ENCODE assay signal across 24 cellular contexts in the genomic region with DNA sequence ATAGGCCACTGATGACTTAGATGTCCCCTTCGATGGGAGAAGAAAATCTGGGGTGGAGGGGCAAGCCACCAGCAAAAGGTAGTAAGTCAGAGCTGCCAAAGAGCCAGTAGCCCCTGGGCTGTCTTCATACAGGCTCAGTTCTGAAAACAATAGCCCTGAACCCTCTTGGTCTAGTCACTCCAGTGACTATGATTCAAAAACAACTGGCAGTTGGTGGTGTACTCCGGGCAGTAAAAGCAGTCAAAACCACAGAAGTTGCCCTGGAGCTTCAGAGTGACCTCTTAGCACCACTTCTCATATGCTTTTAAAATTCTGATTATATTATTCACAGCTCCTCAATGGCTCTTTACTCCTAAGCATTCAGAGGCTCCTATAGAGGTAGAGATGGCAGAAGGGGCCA.
DNase-seq lines count a peak whose midpoint lies in the region; ATAC-seq and TF ChIP-seq lines count a peak whose summit lies in the region.
"Had no signal": no experiment of that assay in that cellular context is flagged by ENCODE, and none has a peak within 500 bp of the region (broad histone marks: within the 10 kb centered on the region; RNA-seq: fewer than 3 reads in every experiment).

No MANE protein-coding gene starts in this region.

- no peaks in the 10 kb centered on the region for H4K20me1 ChIP-seq in osteoblast (ENCODE audit: insufficient read depth, low read length)

- H3K4me3 Mint-ChIP-seq in chondrocyte (ENCODE audit: unreplicated experiment) (no peak overlapping the region), progenitor cell of endocrine pancreas (ENCODE audit: low read depth) (no peak overlapping the region)
- H3K4me3 Mint-ChIP-seq: activated B cell treated with CpG ODN at 0.5 μM for 24 hours; activated CD4-positive, alpha-beta T cell treated with anti-CD3 and anti-CD28 coated beads, Interleukin-2, amount 10 ng/mL, durations not matched to agents 7 days and 5 days; natural killer cell had no signal

- H3K9me3 ChIP-seq in osteoblast (ENCODE audit: low read depth, low read length) (no peaks in the 10 kb centered on the region), HAP-1 (no peaks in the 10 kb centered on the region)
- H3K9me3 ChIP-seq: colonic mucosa, tibial nerve had no signal

- no peak overlapping the region for H3K4me2 ChIP-seq in osteoblast (ENCODE audit: insufficient read depth, low read length)

- H3K27me3 ChIP-seq in osteoblast (ENCODE audit: insufficient read depth, low read length) = no peaks in the 10 kb centered on the region
- H3K27me3 ChIP-seq in HAP-1 (ENCODE audit: low read depth) = no peaks in the 10 kb centered on the region
- H3K27me3 ChIP-seq: cardiac muscle cell, colonic mucosa, tibial nerve had no signal

- no peak for TF ChIP-seq CTCF in chondrocyte (IDR thresholded peaks at IDR 0.05)
- TF ChIP-seq CTCF in osteoblast (IDR thresholded peaks at IDR 0.05; ENCODE audit: extremely low read depth, low read depth, low read length) = no peak
- TF ChIP-seq CTCF in progenitor cell of endocrine pancreas (IDR thresholded peaks at IDR 0.05; ENCODE audit: unreplicated experiment) = no peak

- H3K36me3 ChIP-seq in osteoblast (ENCODE audit: insufficient read depth, low read length) (no peaks in the 10 kb centered on the region), HAP-1 (replicated peaks) (no peaks in the 10 kb centered on the region)
- H3K36me3 ChIP-seq: cardiac muscle cell, colonic mucosa, tibial nerve had no signal

- in situ Hi-C loops in HAP-1 (cut with MboI; ENCODE audit: low sequenced_read_pairs) = no loop called here

- H3K4me1 ChIP-seq in osteoblast (ENCODE audit: insufficient read depth, low read length) (peaks cover 25% of the 10 kb centered on the region), HAP-1 (no peaks in the 10 kb centered on the region; the same call in none of the 2 replicates)
- H3K4me1 ChIP-seq: colonic mucosa, tibial nerve had no signal

- H3K9me3 Mint-ChIP-seq in chondrocyte (ENCODE audit: low read depth) (peaks cover 8% of the 10 kb centered on the region), progenitor cell of endocrine pancreas (ENCODE audit: low read depth) (peaks cover 12% of the 10 kb centered on the region)
- H3K9me3 Mint-ChIP-seq: activated B cell treated with CpG ODN at 0.5 μM for 24 hours; activated CD4-positive, alpha-beta T cell treated with anti-CD3 and anti-CD28 coated beads, Interleukin-2, amount 10 ng/mL, durations not matched to agents 7 days and 5 days; activated naive CD4-positive, alpha-beta T cell treated with anti-CD3 and anti-CD28 coated beads, Interleukin-2, amount 50 U/mL, for 72 hours; natural killer cell had no signal

- H2AFZ ChIP-seq in osteoblast (ENCODE audit: low read length) = no peak overlapping the region

- ATAC-seq in GM21723 (IDR thresholded peaks at IDR 0.05; ENCODE audit: unreplicated experiment) = no peak
- ATAC-seq: activated naive CD4-positive, alpha-beta T cell treated with anti-CD3 and anti-CD28 coated beads, Interleukin-2, amount 50 U/mL, for 72 hours; natural killer cell had no signal

- H3K27me3 Mint-ChIP-seq in chondrocyte (ENCODE audit: low read depth) (no peaks in the 10 kb centered on the region), progenitor cell of endocrine pancreas (no peaks in the 10 kb centered on the region)
- H3K27me3 Mint-ChIP-seq: activated B cell treated with CpG ODN at 0.5 μM for 24 hours; activated CD4-positive, alpha-beta T cell treated with anti-CD3 and anti-CD28 coated beads, Interleukin-2, amount 10 ng/mL, durations not matched to agents 7 days and 5 days had no signal

- peak overlapping the region; percentile 76 for H3K27ac Mint-ChIP-seq in chondrocyte (ENCODE audit: unreplicated experiment)
- no peak overlapping the region for H3K27ac Mint-ChIP-seq in progenitor cell of endocrine pancreas
- H3K27ac Mint-ChIP-seq: activated B cell treated with CpG ODN at 0.5 μM for 24 hours; activated CD4-positive, alpha-beta T cell treated with anti-CD3 and anti-CD28 coated beads, Interleukin-2, amount 10 ng/mL, durations not matched to agents 7 days and 5 days; activated naive CD4-positive, alpha-beta T cell treated with anti-CD3 and anti-CD28 coated beads, Interleukin-2, amount 50 U/mL, for 72 hours; natural killer cell had no signal

- H3K27ac ChIP-seq in osteoblast (ENCODE audit: low read depth, low read length) = no peak overlapping the region
- H3K27ac ChIP-seq: C4-2B, cardiac muscle cell, colonic mucosa, RWPE1, SK-N-MC, tibial nerve had no signal

- no peaks in the 10 kb centered on the region for H3K79me2 ChIP-seq in osteoblast (ENCODE audit: insufficient read depth, low read length)

- no peaks in the 10 kb centered on the region for H3K36me3 Mint-ChIP-seq in chondrocyte (ENCODE audit: low read depth)
- H3K36me3 Mint-ChIP-seq in progenitor cell of endocrine pancreas (ENCODE audit: insufficient read depth) = no peaks in the 10 kb centered on the region
- H3K36me3 Mint-ChIP-seq: activated naive CD4-positive, alpha-beta T cell treated with anti-CD3 and anti-CD28 coated beads, Interleukin-2, amount 50 U/mL, for 72 hours; natural killer cell had no signal

- H3K4me1 Mint-ChIP-seq in chondrocyte (ENCODE audit: low read depth) (peaks cover 30% of the 10 kb centered on the region), progenitor cell of endocrine pancreas (ENCODE audit: low read depth) (no peaks in the 10 kb centered on the region)
- H3K4me1 Mint-ChIP-seq: natural killer cell had no signal

- peak; percentile 72 for DNase-seq in EH (ENCODE audit: low read depth)
- peak; percentile 23 for DNase-seq in MV-4-11 (lab: John Stamatoyannopoulos, UW)
- DNase-seq in chondrocyte (ENCODE audit: low spot score) = no peak
- DNase-seq in osteoblast (ENCODE audit: insufficient read length, low spot score, missing footprints) = peak; percentile 89
- no peak for DNase-seq in NCI-H1436 (lab: John Stamatoyannopoulos, UW)
- DNase-seq in HAP-1 (ENCODE audit: low spot score in 2 of 2) = no peak
- no peak for DNase-seq in progenitor cell of endocrine pancreas (ENCODE audit: low spot score, unreplicated experiment)
- DNase-seq: activated B cell treated with CpG ODN at 0.5 μM for 24 hours; activated CD4-positive, alpha-beta T cell treated with anti-CD3 and anti-CD28 coated beads, Interleukin-2, amount 10 ng/mL, durations not matched to agents 7 days and 5 days; colonic mucosa; effector CD8-positive, alpha-beta T cell; KG1; natural killer cell; NCI-H1694; nucleus accumbens; stimulated activated CD4-positive, alpha-beta T cell treated with anti-CD3 and anti-CD28 coated beads, Interleukin-4, amount 100 ng/mL, for 24 hours; T-helper 1 cell had no signal

- no peak overlapping the region for H3K4me3 ChIP-seq in osteoblast (ENCODE audit: insufficient read depth, low read length)
- H3K4me3 ChIP-seq in HAP-1 = no peak overlapping the region
- H3K4me3 ChIP-seq: cardiac muscle cell, colonic mucosa, SK-N-MC, tibial nerve had no signal

Comparison
In these comparisons a context has a peak if more than half of its experiments do, and no peak if none do; other contexts are left out.
1. DNase-seq: peak in EH (single experiment), MV-4-11 (single experiment) and osteoblast (single experiment); none in chondrocyte (single experiment), NCI-H1436 (single experiment), HAP-1 (0 of 2) and progenitor cell of endocrine pancreas (single experiment).